Comparison of ENCODE assay signal across 10 cellular contexts in genomic region chr13:79386125-79386822, GRCh38. TPM values are rescaled to one million over a fixed set of nuclear protein-coding genes. Genes with fewer than 3 reads are reported as not detected.
DNase-seq lines count a peak whose midpoint lies in the region; ATAC-seq and TF ChIP-seq lines count a peak whose summit lies in the region.
"Had no signal": no experiment of that assay in that cellular context is flagged by ENCODE, and none has a peak within 500 bp of the region (broad histone marks: within the 10 kb centered on the region; RNA-seq: fewer than 3 reads in every experiment).

No MANE protein-coding gene starts in this region.

- dilution Hi-C loops in mammary epithelial cell (cut with HindIII; ENCODE audit: low sequenced_read_pairs), result no loop called here

- in situ Hi-C loops in mammary epithelial cell (cut with MboI; ENCODE audit: low sequenced_read_pairs in 2 of 2), result no loop called here

- peaks cover 2% of the 10 kb centered on the region for H4K20me1 ChIP-seq in mammary epithelial cell (ENCODE audit: insufficient read depth, low read length)

- POLR2A ChIA-PET in MCF 10A (lab: Yijun Ruan, JAX), result interaction anchor here (0.6 to 1.5 kb wide), 4 partner anchors 10 to 20 kb away, joined by 3 to 7 read pairs (median 4); partner anchors contain the start of gene RBM26

- H3K9me3 ChIP-seq in mammary epithelial cell (replicated peaks; ENCODE audit: insufficient read depth, low read length) (no peaks in the 10 kb centered on the region), RWPE2 (ENCODE audit: severe bottlenecking) (no peaks in the 10 kb centered on the region), right atrium auricular region (no peaks in the 10 kb centered on the region)
- H3K9me3 ChIP-seq: BLaER1 had no signal

- no peak overlapping the region for H3K4me3 ChIP-seq in mammary epithelial cell (replicated peaks in 1 of 3; ENCODE audit: insufficient read depth in 1 of 3, low read depth in 2 of 3, low read length in 3 of 3)
- no peak overlapping the region for H3K4me3 ChIP-seq in RWPE2 (ENCODE audit: severe bottlenecking)
- no peak overlapping the region for H3K4me3 ChIP-seq in right atrium auricular region
- H3K4me3 ChIP-seq: BLaER1 had no signal

- H2AFZ ChIP-seq in mammary epithelial cell (ENCODE audit: low read depth, low read length), result no peak overlapping the region

- peak; percentile 52 for DNase-seq in mammary epithelial cell
- no peak for DNase-seq in MCF 10A (ENCODE audit: unreplicated experiment)
- no peak for DNase-seq in RWPE2 (ENCODE audit: low spot score)
- no peak for DNase-seq in stimulated activated naive CD8-positive, alpha-beta T cell treated with anti-CD3 and anti-CD28 coated beads, Interleukin-15, Interleukin-2, amounts not matched to agents 100 U/mL and 50 U/mL, for 24 hours
- DNase-seq in T-helper 9 cell, result no peak
- no peak for DNase-seq in right atrium auricular region (ENCODE audit: low spot score)
- DNase-seq in NCI-H146 treated with DMSO at 0.1 percent for 48 hours (lab: John Stamatoyannopoulos, UW; ENCODE audit: unreplicated experiment), result no peak

- H3K36me3 ChIP-seq in mammary epithelial cell (ENCODE audit: insufficient read depth, low read length) (no peaks in the 10 kb centered on the region), RWPE2 (ENCODE audit: low read depth) (peaks cover 46% of the 10 kb centered on the region), right atrium auricular region (no peaks in the 10 kb centered on the region)

- peak overlapping the region; percentile 48 for H3K4me2 ChIP-seq in mammary epithelial cell (ENCODE audit: insufficient read depth, low read depth, low read length)
- H3K4me2 ChIP-seq: BLaER1 had no signal

- peaks cover 91% of the 10 kb centered on the region for H3K79me2 ChIP-seq in mammary epithelial cell (ENCODE audit: insufficient read depth, low read length)

- peaks cover 19% of the 10 kb centered on the region for H3K4me1 Mint-ChIP-seq in MCF 10A (ENCODE audit: insufficient read depth, unreplicated experiment)

- intact Hi-C loops in mammary epithelial cell (cut with micrococcal nuclease), result no loop called here
- intact Hi-C loops in MCF 10A (cut with micrococcal nuclease), result no loop called here

- H3K27ac ChIP-seq in mammary epithelial cell (ENCODE audit: insufficient read depth, low read depth, low read length) (peak overlapping the region; percentile 37), RWPE2 (ENCODE audit: poor library complexity, severe bottlenecking) (peak overlapping the region; percentile 30), right atrium auricular region (peak overlapping the region in 1 of 2 donors; percentile 18)
- H3K27ac ChIP-seq: BLaER1 had no signal

- no peaks in the 10 kb centered on the region for H3K27me3 ChIP-seq in mammary epithelial cell (ENCODE audit: insufficient read depth, low read length)
- no peaks in the 10 kb centered on the region for H3K27me3 ChIP-seq in RWPE2 (ENCODE audit: insufficient read depth, poor library complexity, severe bottlenecking)
- H3K27me3 ChIP-seq in right atrium auricular region, result no peaks in the 10 kb centered on the region
- H3K27me3 ChIP-seq: BLaER1 had no signal

- ATAC-seq in HG02870 (IDR thresholded peaks at IDR 0.05; ENCODE audit: unreplicated experiment) (peak; percentile 7), RWPE2 (ENCODE audit: low read depth) (peak; percentile 62; the same call in 2 of the 3 replicates)
- peak; percentile 74 for ATAC-seq in stimulated activated naive CD8-positive, alpha-beta T cell treated with anti-CD3 and anti-CD28 coated beads, Interleukin-15, Interleukin-2, amounts not matched to agents 100 U/mL and 50 U/mL, for 24 hours

- 89% methylated on average over 1 of the region's 1 CpG for WGBS in mammary epithelial cell (ENCODE audit: low coverage, missing lambda C conversion rate)

- H3K4me1 ChIP-seq in mammary epithelial cell (ENCODE audit: insufficient read depth, low read length) (peaks cover 23% of the 10 kb centered on the region), RWPE2 (ENCODE audit: insufficient read depth, poor library complexity, severe bottlenecking) (peaks cover 24% of the 10 kb centered on the region), right atrium auricular region (peaks cover 0 to 25% of the 10 kb centered on the region in 2 donors)

- BruUV-seq in mammary epithelial cell (replicated peaks; lab: Mats Ljungman, UMichigan), result no TSS peak
- no TSS peak for BruUV-seq in MCF 10A (replicated peaks; lab: Mats Ljungman, UMichigan)

- H3K27ac Mint-ChIP-seq in MCF 10A (ENCODE audit: low read depth, unreplicated experiment), result no peak overlapping the region

- peaks cover 20% of the 10 kb centered on the region for H3K36me3 Mint-ChIP-seq in MCF 10A (ENCODE audit: insufficient read depth, unreplicated experiment)

- H3K4me3 Mint-ChIP-seq in MCF 10A (ENCODE audit: unreplicated experiment), result no peak overlapping the region
- H3K4me3 Mint-ChIP-seq: neural crest cell had no signal

- H3K9ac ChIP-seq in mammary epithelial cell (ENCODE audit: insufficient read depth, low read length), result no peak overlapping the region
- H3K9ac ChIP-seq: BLaER1 had no signal

- H3K27me3 Mint-ChIP-seq in MCF 10A (ENCODE audit: insufficient read depth, unreplicated experiment), result no peaks in the 10 kb centered on the region

- CTCF ChIA-PET in mammary epithelial cell (lab: Charles Lee; ENCODE audit: low non-redundant PET) (interaction anchor here (0.7 kb wide), 1 partner anchor 155 kb away, joined by 4 read pairs; no protein-coding TSS in a partner anchor), MCF 10A (lab: Yijun Ruan, JAX) (interaction anchor here (0.6 kb wide), 2 partner anchors 16 to 948 kb away, joined by 3 read pairs; no protein-coding TSS in a partner anchor)

- TF ChIP-seq CTCF in mammary epithelial cell (conservative IDR thresholded peaks at IDR 0.05 in 1 of 2, IDR thresholded peaks at IDR 0.05 in 1 of 2; ENCODE audit: extremely low read depth in 1 of 2, insufficient read depth in 1 of 2, low read depth in 1 of 2, low read length in 2 of 2) (no peak), MCF 10A (IDR thresholded peaks at IDR 0.05; ENCODE audit: unreplicated experiment) (no peak), RWPE2 (IDR thresholded peaks at IDR 0.05; ENCODE audit: poor library complexity, severe bottlenecking) (no peak), right atrium auricular region (IDR thresholded peaks at IDR 0.05) (no peak)

- H3K9me3 Mint-ChIP-seq in MCF 10A (ENCODE audit: unreplicated experiment), result no peaks in the 10 kb centered on the region
- H3K9me3 Mint-ChIP-seq: neural crest cell had no signal

RNA-seq across cellular contexts. Expression of gene RBM26, which starts 19.8 kb away (rescaled TPM):
- total RNA-seq in mammary epithelial cell (10 to 100 TPM; 27.7 to 39.1 TPM), MCF 10A (2022) (60.5 and 72.6 TPM in 2 replicates), right atrium auricular region (10 to 100 TPM; 19.0 to 19.1 TPM)
- 14.8 TPM for polyA plus RNA-seq in mammary epithelial cell
- polyA minus RNA-seq in mammary epithelial cell, result 13.2 TPM

Comparison
In these comparisons a context has a peak if more than half of its experiments do, and no peak if none do; other contexts are left out.
1. ATAC-seq: peak in every context shown above with its lines; median percentile 74 in stimulated activated naive CD8-positive, alpha-beta T cell treated with anti-CD3 and anti-CD28 coated beads, Interleukin-15, Interleukin-2, amounts not matched to agents 100 U/mL and 50 U/mL, for 24 hours; 62 in RWPE2; 7 in HG02870.